Comparison of ENCODE assay signal across 8 cellular contexts in genomic region chr9:69036319-69036718, GRCh38. TPM values are rescaled to one million over a fixed set of nuclear protein-coding genes. Genes with fewer than 3 reads are reported as not detected.
DNase-seq lines count a peak whose midpoint lies in the region; TF ChIP-seq lines count a peak whose summit lies in the region.

No MANE protein-coding gene starts in this region.

- H3K9me3 ChIP-seq in HEK293 (ENCODE audit: control insufficient read depth, insufficient read depth, low read depth, low read length) (no peaks in the 10 kb centered on the region), colonic mucosa (no peaks in the 10 kb centered on the region)

- POLR2A ChIA-PET in HEK293 (lab: Yijun Ruan, JAX) = interaction anchor here (1.0 kb wide), 1 partner anchor 157 kb away, joined by 3 read pairs; no protein-coding TSS in a partner anchor

- peak overlapping the region; percentile 73 to 91 for H3K9ac ChIP-seq in colonic mucosa (ENCODE audit: low read depth in 2 of 2, low read length in 2 of 2)

- H3K4me1 ChIP-seq in HEK293 (ENCODE audit: control insufficient read depth, insufficient read depth, low read length) (no peaks in the 10 kb centered on the region), colonic mucosa (peaks cover 4% of the 10 kb centered on the region)

- H3K27ac Mint-ChIP-seq in mesothelial cell of epicardium = peak overlapping the region; percentile 98
- H3K27ac Mint-ChIP-seq in type B pancreatic cell = peak overlapping the region; percentile 95

- H3K36me3 ChIP-seq in HEK293 (ENCODE audit: control insufficient read depth in 2 of 2, insufficient read depth in 1 of 2, low read length in 2 of 2) (no peaks in the 10 kb centered on the region; a peak in 1 of 3 replicates), colonic mucosa (no peaks in the 10 kb centered on the region)

- no peaks in the 10 kb centered on the region for H3K9me3 Mint-ChIP-seq in mesothelial cell of epicardium
- H3K9me3 Mint-ChIP-seq in type B pancreatic cell = no peaks in the 10 kb centered on the region

- H3K27me3 ChIP-seq in colonic mucosa = no peaks in the 10 kb centered on the region

- CTCF ChIA-PET in HEK293 (lab: Yijun Ruan, JAX) = interaction anchor here (0.6 to 2.0 kb wide), 15 partner anchors 11 to 603 kb away, joined by 3 to 10 read pairs (median 4); no protein-coding TSS in a partner anchor

- TF ChIP-seq CTCF in HEK293 (tag by site-specific recombination; IDR thresholded peaks at IDR 0.05) (no peak), colonic mucosa (IDR thresholded peaks at IDR 0.05) (no peak), mesothelial cell of epicardium (IDR thresholded peaks at IDR 0.05; ENCODE audit: unreplicated experiment) (no peak), type B pancreatic cell (conservative IDR thresholded peaks at IDR 0.05) (no peak)

- in situ Hi-C loops in G401 (cut with HindIII; ENCODE audit: low sequenced_read_pairs) = no loop called here

- H3K4me1 Mint-ChIP-seq in mesothelial cell of epicardium (peaks cover 11% of the 10 kb centered on the region), type B pancreatic cell (ENCODE audit: unreplicated experiment) (peaks cover 18% of the 10 kb centered on the region)

- H3K4me3 ChIP-seq in HEK293 (ENCODE audit: low read depth, low read length) = peak overlapping the region; percentile 80
- H3K4me3 ChIP-seq in colonic mucosa = peak overlapping the region; percentile 64

- no peaks in the 10 kb centered on the region for H3K36me3 Mint-ChIP-seq in mesothelial cell of epicardium
- H3K36me3 Mint-ChIP-seq in type B pancreatic cell = peaks cover 8% of the 10 kb centered on the region

- intact Hi-C loops in colonic mucosa (cut with DNase I) = no loop called here

- DNase-seq in G401 (ENCODE audit: low spot score) = peak; percentile 31
- peak; percentile 22 for DNase-seq in RPMI8226
- peak; percentile 44 for DNase-seq in colonic mucosa
- no peak for DNase-seq in mesothelial cell of epicardium (ENCODE audit: low spot score in 2 of 2, unreplicated experiment in 2 of 2)
- no peak for DNase-seq in type B pancreatic cell (ENCODE audit: extremely low spot score, unreplicated experiment)
- DNase-seq in NCI-H1694 treated with DMSO at 0.1 percent for 48 hours (lab: John Stamatoyannopoulos, UW) = no peak
- no peak for DNase-seq in NCI-H524 (lab: John Stamatoyannopoulos, UW)

- H3K27ac ChIP-seq in HEK293 (ENCODE audit: extremely low read depth, low read depth, low read length) = peak overlapping the region; percentile 54; the same call in 1 of the 2 replicates
- peak overlapping the region; percentile 71 for H3K27ac ChIP-seq in colonic mucosa

- H3K4me3 Mint-ChIP-seq in mesothelial cell of epicardium (peak overlapping the region; percentile 97), type B pancreatic cell (peak overlapping the region; percentile 95)

- H3K27me3 Mint-ChIP-seq in mesothelial cell of epicardium (ENCODE audit: low read depth) (no peaks in the 10 kb centered on the region), type B pancreatic cell (no peaks in the 10 kb centered on the region)

TF ChIP-seq in HEK293, 187 proteins besides CTCF, POLR2A, EP300 and RAD21:
- TF ChIP-seq ZNF768 (tag by site-specific recombination; IDR thresholded peaks at IDR 0.05) (peak; percentile 78; the same call in 1 of the 2 replicates), ZNF335 (tag by site-specific recombination; conservative IDR thresholded peaks at IDR 0.05) (0 out of 2 replicates have a peak, but pooled peaks have one; percentile 24), ZNF114 (tag by site-specific recombination; IDR thresholded peaks at IDR 0.05) (no peak)
TF ChIP-seq in HEK293: peak in this region for 2.

RNA-seq across cellular contexts. Expression of gene FXN, which starts 0.8 kb away (rescaled TPM):
- total RNA-seq in G401 (2014; rRNA removed; shearing (Covaris generic)) = 8.7 and 29.9 TPM in 2 replicates
- total RNA-seq in colonic mucosa (10 to 100 TPM in 1 of 2 donors, 1 to 10 TPM in 1; 9.7 to 16.9 TPM), mesothelial cell of epicardium (20.7 to 22.4 TPM (median 20.8 TPM) in 3 replicates), type B pancreatic cell (ENCODE audit: low replicate concordance) (17.7 and 22.0 TPM in 2 replicates)

RNA-seq across cellular contexts. Expression of gene PRKACG, which starts 22.4 kb away (rescaled TPM):
- total RNA-seq in G401 (2014; rRNA removed; shearing (Covaris generic)) = not detected in 2 replicates
- total RNA-seq in colonic mucosa = not detected
- not detected in 3 replicates for total RNA-seq in mesothelial cell of epicardium
- not detected in 2 replicates for total RNA-seq in type B pancreatic cell (ENCODE audit: low replicate concordance)

Comparison
In these comparisons a context has a peak if more than half of its experiments do, and no peak if none do; other contexts are left out.
1. DNase-seq: peak in G401 (single experiment), RPMI8226 (single experiment) and colonic mucosa (single experiment); none in mesothelial cell of epicardium (0 of 2), type B pancreatic cell (single experiment), NCI-H1694 treated with DMSO at 0.1 percent for 48 hours (single experiment) and NCI-H524 (0 of 2).